Comparison of ENCODE assay signal across 8 cellular contexts in genomic region chr6:24403501-24403824, GRCh38. TPM values are rescaled to one million over a fixed set of nuclear protein-coding genes. Genes with fewer than 3 reads are reported as not detected.
DNase-seq lines count a peak whose midpoint lies in the region; ATAC-seq and TF ChIP-seq lines count a peak whose summit lies in the region.

No MANE protein-coding gene starts in this region.

- peak overlapping the region; percentile 74 for H3K27ac Mint-ChIP-seq in activated CD4-positive, alpha-beta T cell treated with anti-CD3 and anti-CD28 coated beads, Interleukin-2, amount 10 ng/mL, durations not matched to agents 7 days and 5 days
- H3K27ac Mint-ChIP-seq in activated naive CD8-positive, alpha-beta T cell: peak overlapping the region; percentile 87

- no peaks in the 10 kb centered on the region for H3K9me3 ChIP-seq in left lung
- no peaks in the 10 kb centered on the region for H3K9me3 ChIP-seq in thyroid gland

- peaks cover 0 to 20% of the 10 kb centered on the region in 2 donors for H3K4me1 ChIP-seq in left lung
- H3K4me1 ChIP-seq in thyroid gland: peaks cover 7 to 12% of the 10 kb centered on the region in 2 donors

- H3K27me3 Mint-ChIP-seq in activated CD4-positive, alpha-beta T cell treated with anti-CD3 and anti-CD28 coated beads, Interleukin-2, amount 10 ng/mL, durations not matched to agents 7 days and 5 days: peaks cover 20% of the 10 kb centered on the region
- peaks cover 14% of the 10 kb centered on the region for H3K27me3 Mint-ChIP-seq in activated naive CD8-positive, alpha-beta T cell

- peak overlapping the region; percentile 84 for H3K4me3 Mint-ChIP-seq in activated CD4-positive, alpha-beta T cell treated with anti-CD3 and anti-CD28 coated beads, Interleukin-2, amount 10 ng/mL, durations not matched to agents 7 days and 5 days
- peak overlapping the region; percentile 99 for H3K4me3 Mint-ChIP-seq in activated naive CD8-positive, alpha-beta T cell

- TF ChIP-seq POLR2A in thyroid gland (IDR thresholded peaks at IDR 0.05): no peak

- H3K36me3 ChIP-seq in left lung (peaks cover 0 to 13% of the 10 kb centered on the region in 2 donors), thyroid gland (peaks cover 0 to 9% of the 10 kb centered on the region in 2 donors)

- no peak for DNase-seq in activated CD4-positive, alpha-beta T cell treated with anti-CD3 and anti-CD28 coated beads, Interleukin-2, amount 10 ng/mL, durations not matched to agents 7 days and 5 days
- DNase-seq in activated CD4-positive, alpha-beta T cell treated with anti-CD3 and anti-CD28 coated beads, Interleukin-2, amount 50 U/mL, for 1 hour: no peak
- DNase-seq in left lung (no peak), thyroid gland (no peak), DMS53 treated with DMSO at 0.1 percent for 48 hours (lab: John Stamatoyannopoulos, UW; ENCODE audit: unreplicated experiment) (no peak), kidney glomerular epithelial cell (lab: John Stamatoyannopoulos, UW) (no peak)

- 4 to 7% methylated on average over 12 of the region's 12 CpGs for WGBS in thyroid gland, 2 donors

- H3K36me3 Mint-ChIP-seq in activated CD4-positive, alpha-beta T cell treated with anti-CD3 and anti-CD28 coated beads, Interleukin-2, amount 10 ng/mL, durations not matched to agents 7 days and 5 days (ENCODE audit: low read depth): peaks cover 11% of the 10 kb centered on the region
- H3K36me3 Mint-ChIP-seq in activated naive CD8-positive, alpha-beta T cell: no peaks in the 10 kb centered on the region

- H3K4me1 Mint-ChIP-seq in activated CD4-positive, alpha-beta T cell treated with anti-CD3 and anti-CD28 coated beads, Interleukin-2, amount 10 ng/mL, durations not matched to agents 7 days and 5 days: peaks cover 28% of the 10 kb centered on the region
- H3K4me1 Mint-ChIP-seq in activated naive CD8-positive, alpha-beta T cell (ENCODE audit: low read depth): peaks cover 21% of the 10 kb centered on the region

- H3K4me3 ChIP-seq in left lung: peak overlapping the region; percentile 94 to 95
- H3K4me3 ChIP-seq in thyroid gland (replicated peaks in 1 of 3): peak overlapping the region; percentile 60 to 92 (median 69)

- no peaks in the 10 kb centered on the region for H3K9me3 Mint-ChIP-seq in activated CD4-positive, alpha-beta T cell treated with anti-CD3 and anti-CD28 coated beads, Interleukin-2, amount 10 ng/mL, durations not matched to agents 7 days and 5 days
- no peaks in the 10 kb centered on the region for H3K9me3 Mint-ChIP-seq in activated naive CD8-positive, alpha-beta T cell (ENCODE audit: low read depth)

- no peak for ATAC-seq in left lung
- ATAC-seq in HG03039 (IDR thresholded peaks at IDR 0.05; ENCODE audit: unreplicated experiment): no peak

- peaks cover 0 to 18% of the 10 kb centered on the region in 2 donors for H3K27me3 ChIP-seq in left lung
- H3K27me3 ChIP-seq in thyroid gland: no peaks in the 10 kb centered on the region

- CTCF ChIA-PET in activated CD4-positive, alpha-beta T cell treated with anti-CD3 and anti-CD28 coated beads, Interleukin-2, amount 10 ng/mL, durations not matched to agents 7 days and 5 days (lab: Charles Lee): no interaction called here

- H3K27ac ChIP-seq in left lung: peak overlapping the region in 1 of 2 donors; percentile 77
- peak overlapping the region in 1 of 3 donors; percentile 65 for H3K27ac ChIP-seq in thyroid gland

- intact Hi-C loops in left lung (cut with DNase I) (no loop called here), thyroid gland (cut with DNase I) (no loop called here)

- POLR2A ChIA-PET in activated CD4-positive, alpha-beta T cell treated with anti-CD3 and anti-CD28 coated beads, Interleukin-2, amount 10 ng/mL, durations not matched to agents 7 days and 5 days (lab: Charles Lee): no interaction called here

- TF ChIP-seq CTCF in left lung (IDR thresholded peaks at IDR 0.05): no peak
- no peak for TF ChIP-seq CTCF in thyroid gland (IDR thresholded peaks at IDR 0.05)

RNA-seq across cellular contexts. Expression of gene MRS2, which starts 0.7 kb away (rescaled TPM):
- 10 to 100 TPM; 17.8 to 18.7 TPM for total RNA-seq in activated CD4-positive, alpha-beta T cell treated with anti-CD3 and anti-CD28 coated beads, Interleukin-2, amount 10 ng/mL, durations not matched to agents 7 days and 5 days
- total RNA-seq in left lung (10 to 100 TPM; 29.7 to 32.6 TPM), thyroid gland (10 to 100 TPM; 23.1 to 37.8 (median 30.4) TPM)

RNA-seq across cellular contexts. Expression of gene DCDC2, which starts 45.6 kb away (rescaled TPM):
- total RNA-seq in activated CD4-positive, alpha-beta T cell treated with anti-CD3 and anti-CD28 coated beads, Interleukin-2, amount 10 ng/mL, durations not matched to agents 7 days and 5 days: not detected
- 1 to 10 TPM; 8.4 to 9.6 TPM for total RNA-seq in left lung
- 10 to 100 TPM in 3 of 4 donors, 1 to 10 TPM in 1; 8.7 to 14.8 (median 12.3) TPM for total RNA-seq in thyroid gland

Comparison
In these comparisons a context has a peak if more than half of its experiments do, and no peak if none do; other contexts are left out.
1. RNA of gene DCDC2, which starts 45.6 kb away (total RNA-seq): 8.7 to 14.8 TPM in thyroid gland and 8.4 to 9.6 TPM in left lung; not detected in activated CD4-positive, alpha-beta T cell treated with anti-CD3 and anti-CD28 coated beads, Interleukin-2, amount 10 ng/mL, durations not matched to agents 7 days and 5 days; every median in the first group is over 4 times any median in the second.